8 cellular contexts compared by ENCODE assay signal in genomic region chr16:50354629-50355456, GRCh38. TPM values are rescaled to one million over a fixed set of nuclear protein-coding genes. Genes with fewer than 3 reads are reported as not detected.
DNase-seq lines count a peak whose midpoint lies in the region; ATAC-seq and TF ChIP-seq lines count a peak whose summit lies in the region.

No MANE protein-coding gene starts in this region.

- no peak for TF ChIP-seq POLR2A in body of pancreas (IDR thresholded peaks at IDR 0.05)
- TF ChIP-seq POLR2A in lower leg skin (IDR thresholded peaks at IDR 0.05) = no peak

- H3K27me3 ChIP-seq in body of pancreas = no peaks in the 10 kb centered on the region

- WGBS in body of pancreas, 2 donors = 71 to 77% methylated on average over 11 of the region's 11 CpGs
- WGBS in lower leg skin, 2 donors = 69 to 71% methylated on average over 11 of the region's 11 CpGs

- DNase-seq in Calu3 (no peak), Kasumi-1 (lab: John Stamatoyannopoulos, UW) (peak; percentile 56 to 76), body of pancreas (no peak), lower leg skin (ENCODE audit: low spot score in 2 of 2) (no peak), HPDE6-E6E7 (ENCODE audit: extremely low spot score) (no peak), ureter (ENCODE audit: low spot score) (no peak)
- DNase-seq in naive thymus-derived CD8-positive, alpha-beta T cell = peak in 3 of 10 donors; percentile 47 to 65 (median 63)

- H3K4me3 Mint-ChIP-seq in Calu3 (ENCODE audit: low read depth, unreplicated experiment) = no peak overlapping the region
- H3K4me3 Mint-ChIP-seq in naive thymus-derived CD8-positive, alpha-beta T cell = no peak overlapping the region

- no peak for ATAC-seq in body of pancreas
- no peak for ATAC-seq in naive thymus-derived CD8-positive, alpha-beta T cell
- no peak for ATAC-seq in GM21529 (IDR thresholded peaks at IDR 0.05; ENCODE audit: unreplicated experiment)

- no peak overlapping the region for H3K27ac ChIP-seq in body of pancreas

- no peaks in the 10 kb centered on the region for H3K27me3 Mint-ChIP-seq in Calu3 (ENCODE audit: unreplicated experiment)
- H3K27me3 Mint-ChIP-seq in naive thymus-derived CD8-positive, alpha-beta T cell = no peaks in the 10 kb centered on the region

- no peaks in the 10 kb centered on the region for H3K9me3 ChIP-seq in body of pancreas

- no TSS peak for BruUV-seq in Calu3 (replicated peaks; lab: Mats Ljungman, UMichigan)

- no peak overlapping the region for H3K4me3 ChIP-seq in body of pancreas
- no peak overlapping the region for H3K4me3 ChIP-seq in lower leg skin (ENCODE audit: low read depth, poor library complexity, severe bottlenecking)

- CTCF ChIA-PET in Calu3 (lab: Charles Lee) = interaction anchor here (0.5 to 1.4 kb wide), 11 partner anchors 10 to 452 kb away, joined by 3 to 8 read pairs (median 5); partner anchors contain the start of gene CNEP1R1

- no peaks in the 10 kb centered on the region for H3K9me3 Mint-ChIP-seq in Calu3 (ENCODE audit: low read depth, unreplicated experiment)
- no peaks in the 10 kb centered on the region for H3K9me3 Mint-ChIP-seq in naive thymus-derived CD8-positive, alpha-beta T cell

- H3K4me1 Mint-ChIP-seq in Calu3 (ENCODE audit: low read depth, unreplicated experiment) = peaks cover 10% of the 10 kb centered on the region
- peaks cover 7 to 19% (median 9%) of the 10 kb centered on the region in 4 donors for H3K4me1 Mint-ChIP-seq in naive thymus-derived CD8-positive, alpha-beta T cell

- H3K4me1 ChIP-seq in body of pancreas = peaks cover 4% of the 10 kb centered on the region

- POLR2A ChIA-PET in naive thymus-derived CD8-positive, alpha-beta T cell (lab: Charles Lee) = interaction anchor here (1.0 to 1.2 kb wide), 2 partner anchors 109 to 330 kb away, joined by 4 read pairs; partner anchors contain the start of gene CNEP1R1

- H3K27ac Mint-ChIP-seq in Calu3 (ENCODE audit: unreplicated experiment) = no peak overlapping the region
- H3K27ac Mint-ChIP-seq in naive thymus-derived CD8-positive, alpha-beta T cell = peak overlapping the region in 8 of 10 donors; percentile 9 to 91 (median 54)

- TF ChIP-seq CTCF in Calu3 (IDR thresholded peaks at IDR 0.05; ENCODE audit: unreplicated experiment) = peak; percentile 63
- TF ChIP-seq CTCF in body of pancreas (IDR thresholded peaks at IDR 0.05) = peak in 6 of 7 experiments; percentile 36 to 62 (median 48)
- no peak for TF ChIP-seq CTCF in lower leg skin (IDR thresholded peaks at IDR 0.05)

- peaks cover 0 to 13% of the 10 kb centered on the region in 2 donors for H3K36me3 ChIP-seq in body of pancreas (replicated peaks in 1 of 2; ENCODE audit: insufficient read depth in 1 of 2, low read depth in 2 of 2)

- H3K36me3 Mint-ChIP-seq in Calu3 (ENCODE audit: insufficient read depth, unreplicated experiment) = peaks cover 17% of the 10 kb centered on the region
- peaks cover 5 to 73% (median 19%) of the 10 kb centered on the region in 3 donors for H3K36me3 Mint-ChIP-seq in naive thymus-derived CD8-positive, alpha-beta T cell

- intact Hi-C loops in Calu3 (cut with micrococcal nuclease; ENCODE audit: unreplicated experiment) = loop anchor here (1.0 to 10.0 kb wide), 2 partner anchors 141 to 330 kb away; partner anchors contain the start of gene CNEP1R1
- intact Hi-C loops in body of pancreas (cut with DNase I) = loop anchor here (10.0 kb wide), 1 partner anchor 110 kb away; no protein-coding TSS in a partner anchor
- intact Hi-C loops in lower leg skin (cut with DNase I; ENCODE audit: low total_unique reads) = no loop called here

RNA-seq across cellular contexts. Expression of gene BRD7, which starts 13.9 kb away (rescaled TPM):
- total RNA-seq in Calu3 (2022) (96.0 and 98.7 TPM in 2 replicates), body of pancreas (10 to 100 TPM; 21.8 to 32.6 TPM), lower leg skin (10 to 100 TPM; 48.6 to 86.3 (median 52.0) TPM), ureter (63.7 TPM)
- total RNA-seq in naive thymus-derived CD8-positive, alpha-beta T cell = 10 to 100 TPM; 69.1 to 82.8 TPM
- polyA plus RNA-seq in naive thymus-derived CD8-positive, alpha-beta T cell = 10 to 100 TPM; 42.5 to 62.6 (median 49.1) TPM

Comparison
In these comparisons a context has a peak if more than half of its experiments do, and no peak if none do; other contexts are left out.
1. DNase-seq: peak in Kasumi-1 (2 of 2); none in Calu3 (single experiment), body of pancreas (0 of 4), lower leg skin (0 of 2), HPDE6-E6E7 (single experiment) and ureter (single experiment).
2. CTCF ChIP-seq: peak in Calu3 (single experiment) and body of pancreas (6 of 7); none in lower leg skin (0 of 3).